In genomic region chr1:175871647-175872046, GRCh38 we compare ENCODE assay signal across 15 cellular contexts.
DNase-seq lines count a peak whose midpoint lies in the region; ATAC-seq, FAIRE-seq and TF ChIP-seq lines count a peak whose summit lies in the region.
"Had no signal": no experiment of that assay in that cellular context is flagged by ENCODE, and none has a peak within 500 bp of the region (broad histone marks: within the 10 kb centered on the region; RNA-seq: fewer than 3 reads in every experiment).

No MANE protein-coding gene starts in this region.

- H3K9ac ChIP-seq in mesenchymal stem cell (ENCODE audit: low read length) = no peak overlapping the region
- H3K9ac ChIP-seq: BLaER1 had no signal

- no peak overlapping the region for H3K14ac ChIP-seq in mesenchymal stem cell (ENCODE audit: low read length in 2 of 2)

- H3K4me1 ChIP-seq in right atrium auricular region (no peaks in the 10 kb centered on the region), mesenchymal stem cell (ENCODE audit: control insufficient read depth, insufficient read depth, low read depth, low read length) (no peaks in the 10 kb centered on the region)

- no peak overlapping the region for H4K91ac ChIP-seq in mesenchymal stem cell (ENCODE audit: low read length)

- intact Hi-C loops in Right ventricle myocardium inferior (cut with DNase I) (no loop called here), cardiac septum (cut with DNase I) (no loop called here), lower leg skin (cut with DNase I; ENCODE audit: low total_unique reads) (no loop called here)

- no peak overlapping the region for H2BK120ac ChIP-seq in mesenchymal stem cell (ENCODE audit: low read depth, low read length)

- H2BK12ac ChIP-seq in mesenchymal stem cell (ENCODE audit: low read length in 2 of 2) = peak overlapping the region; percentile 7 to 57

- no peak overlapping the region for H3K4me3 ChIP-seq in right atrium auricular region
- H3K4me3 ChIP-seq in mesenchymal stem cell (ENCODE audit: insufficient read depth in 1 of 2, low read depth in 1 of 2, low read length in 2 of 2) = no peak overlapping the region
- no peak overlapping the region for H3K4me3 ChIP-seq in lower leg skin (ENCODE audit: low read depth, poor library complexity, severe bottlenecking)
- H3K4me3 ChIP-seq: BLaER1, GM23338 had no signal

- no peak for DNase-seq in Right ventricle myocardium inferior (ENCODE audit: missing footprints)
- no peak for DNase-seq in right atrium auricular region (ENCODE audit: low spot score)
- DNase-seq in cardiac septum (ENCODE audit: low spot score) = peak; percentile 50
- no peak for DNase-seq in mesenchymal stem cell
- peak; percentile 47 for DNase-seq in superior temporal gyrus (ENCODE audit: extremely low spot score)
- no peak for DNase-seq in central memory CD4-positive, alpha-beta T cell
- no peak for DNase-seq in frontal cortex (ENCODE audit: low spot score in 2 of 2)
- DNase-seq in lower leg skin (ENCODE audit: low spot score in 2 of 2) = no peak
- DNase-seq: DMS53, H7 had no signal

- H3K36me3 ChIP-seq in right atrium auricular region (no peaks in the 10 kb centered on the region), mesenchymal stem cell (ENCODE audit: control insufficient read depth in 1 of 2, insufficient read depth in 2 of 2, low read depth in 1 of 2, low read length in 2 of 2) (no peaks in the 10 kb centered on the region)
- H3K36me3 ChIP-seq: BLaER1 had no signal

- WGBS in mesenchymal stem cell = 88% methylated on average over 3 of the region's 4 CpGs
- 89 to 94% methylated on average over 4 of the region's 4 CpGs for WGBS in lower leg skin, 2 donors

- peak overlapping the region; percentile 12 for H2BK15ac ChIP-seq in mesenchymal stem cell (ENCODE audit: low read depth, poor library complexity, severe bottlenecking)

- no peak overlapping the region for H2BK5ac ChIP-seq in mesenchymal stem cell (ENCODE audit: low read depth, low read length, poor library complexity, severe bottlenecking)

- no peak for FAIRE-seq in frontal cortex (lab: Jason Lieb, UNC)
- FAIRE-seq: GM18507 had no signal

- H3K27ac ChIP-seq in right atrium auricular region = no peak overlapping the region
- H3K27ac ChIP-seq in mesenchymal stem cell (ENCODE audit: low read length, poor library complexity, severe bottlenecking) = no peak overlapping the region
- H3K27ac ChIP-seq: 22Rv1, BLaER1, HL-60 had no signal

- H3K27me3 ChIP-seq in right atrium auricular region (no peaks in the 10 kb centered on the region), mesenchymal stem cell (ENCODE audit: control insufficient read depth in 1 of 2, insufficient read depth in 1 of 2, low read length in 2 of 2) (peaks cover 0 to 7% of the 10 kb centered on the region in 2 experiments)
- H3K27me3 ChIP-seq: BLaER1 had no signal

- H3K4ac ChIP-seq in mesenchymal stem cell (ENCODE audit: low read depth in 1 of 2, low read length in 2 of 2) = no peak overlapping the region

- TF ChIP-seq POLR2A in lower leg skin (IDR thresholded peaks at IDR 0.05) = no peak

- TF ChIP-seq CTCF in right atrium auricular region (IDR thresholded peaks at IDR 0.05) (no peak), lower leg skin (IDR thresholded peaks at IDR 0.05) (no peak)

- peak overlapping the region in 1 of 2 experiments; percentile 59 for H3K18ac ChIP-seq in mesenchymal stem cell (ENCODE audit: low read depth in 1 of 2, low read length in 2 of 2)

- no peak overlapping the region for H2AFZ ChIP-seq in mesenchymal stem cell (ENCODE audit: low read depth, low read length)
- H2AFZ ChIP-seq: GM23338 had no signal

- no peak overlapping the region for H3K23ac ChIP-seq in mesenchymal stem cell (ENCODE audit: low read length in 2 of 2)

- peak; percentile 77 for ATAC-seq in Right ventricle myocardium inferior
- ATAC-seq: GM23338 had no signal

- H2AK5ac ChIP-seq in mesenchymal stem cell (ENCODE audit: low read length, severe bottlenecking) = no peak overlapping the region

- H3K4me2 ChIP-seq in mesenchymal stem cell (ENCODE audit: low read length, poor library complexity, severe bottlenecking) = no peak overlapping the region
- H3K4me2 ChIP-seq: BLaER1, GM23338 had no signal

- H3K9me3 ChIP-seq in right atrium auricular region = no peaks in the 10 kb centered on the region
- no peaks in the 10 kb centered on the region for H3K9me3 ChIP-seq in mesenchymal stem cell (ENCODE audit: control insufficient read depth, low read length)
- H3K9me3 ChIP-seq: BLaER1 had no signal

- H4K8ac ChIP-seq in mesenchymal stem cell (ENCODE audit: low read length) = no peak overlapping the region

- H3K79me1 ChIP-seq in mesenchymal stem cell (replicated peaks; ENCODE audit: low read length, poor library complexity, severe bottlenecking) = no peaks in the 10 kb centered on the region

Comparison
In these comparisons a context has a peak if more than half of its experiments do, and no peak if none do; other contexts are left out.
1. DNase-seq: peak in cardiac septum (single experiment) and superior temporal gyrus (single experiment); none in Right ventricle myocardium inferior (single experiment), right atrium auricular region (single experiment), mesenchymal stem cell (single experiment), central memory CD4-positive, alpha-beta T cell (single experiment), frontal cortex (0 of 2) and lower leg skin (0 of 2).